1 cellular context compared by ENCODE assay signal in the genomic region with DNA sequence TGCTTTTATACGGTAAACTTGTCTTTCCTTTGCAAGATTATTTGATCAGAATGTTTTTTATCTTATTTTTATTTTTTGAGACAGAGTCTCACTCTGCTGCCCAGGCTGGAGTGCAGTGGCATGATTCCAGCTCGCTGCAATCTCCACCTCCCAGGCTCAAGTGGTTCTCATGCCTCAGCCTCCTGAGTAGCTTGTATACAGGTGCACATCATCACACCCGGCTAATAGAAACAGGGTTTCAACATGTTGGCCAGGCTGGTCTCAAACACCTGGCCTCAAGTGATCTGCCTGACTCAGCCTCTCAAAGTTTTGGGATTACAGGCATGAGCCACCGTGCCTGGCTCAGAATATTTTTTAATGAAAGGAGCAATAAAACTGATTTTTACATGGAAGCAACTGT.
TF ChIP-seq lines count a peak whose summit lies in the region.

No MANE protein-coding gene starts in this region.

TF ChIP-seq in endothelial cell of umbilical vein, 7 proteins besides CTCF, POLR2A, EP300 and RAD21 (continued from another document):
- TF ChIP-seq MYC (IDR thresholded peaks at IDR 0.05; ENCODE audit: low read depth, low read length), result no peak
- TF ChIP-seq FOS (IDR thresholded peaks at IDR 0.05; ENCODE audit: borderline replicate concordance, insufficient read depth, low read length), result no peak
- TF ChIP-seq JUN (IDR thresholded peaks at IDR 0.05; ENCODE audit: borderline replicate concordance, insufficient read depth, insufficient read length, low read depth), result no peak
- no peak for TF ChIP-seq EZH2 (IDR thresholded peaks at IDR 0.05; ENCODE audit: borderline replicate concordance, low read depth, low read length, severe bottlenecking)
